16 cellular contexts compared by ENCODE assay signal in genomic region chr6:56741472-56741871, GRCh38.
DNase-seq lines count a peak whose midpoint lies in the region; ATAC-seq, FAIRE-seq and TF ChIP-seq lines count a peak whose summit lies in the region.
"Had no signal": no experiment of that assay in that cellular context is flagged by ENCODE, and none has a peak within 500 bp of the region (broad histone marks: within the 10 kb centered on the region; RNA-seq: fewer than 3 reads in every experiment).

No MANE protein-coding gene starts in this region.

- peaks cover 40% of the 10 kb centered on the region for H3K4me1 Mint-ChIP-seq in astrocyte (ENCODE audit: low read depth, unreplicated experiment)
- H3K4me1 Mint-ChIP-seq: activated CD4-positive, alpha-beta T cell treated with anti-CD3 and anti-CD28 coated beads, Interleukin-2, amount 10 ng/mL, durations not matched to agents 24 days and 14 days had no signal

- no peaks in the 10 kb centered on the region for H3K9me1 ChIP-seq in keratinocyte (ENCODE audit: control insufficient read depth, extremely low read depth, insufficient read depth, low read length)

- no peaks in the 10 kb centered on the region for H3K9me3 Mint-ChIP-seq in astrocyte (ENCODE audit: unreplicated experiment)
- H3K9me3 Mint-ChIP-seq: activated CD4-positive, alpha-beta T cell treated with anti-CD3 and anti-CD28 coated beads, Interleukin-2, amount 10 ng/mL, durations not matched to agents 24 days and 14 days; activated naive CD4-positive, alpha-beta T cell treated with anti-CD3 and anti-CD28 coated beads for 36 hours had no signal

- H3K36me3 Mint-ChIP-seq in astrocyte (ENCODE audit: low read depth, unreplicated experiment): peaks cover 2% of the 10 kb centered on the region

- dilution Hi-C loops in keratinocyte (cut with MboI; ENCODE audit: extremely low pct_ligation_motif_present, low sequenced_read_pairs): no loop called here

- H3K9me3 ChIP-seq in HUES48 (ENCODE audit: control insufficient read depth, insufficient read depth, low read length) (no peaks in the 10 kb centered on the region), astrocyte (ENCODE audit: insufficient read depth, low read depth, low read length) (no peaks in the 10 kb centered on the region), keratinocyte (ENCODE audit: control insufficient read depth, low read depth, low read length) (no peaks in the 10 kb centered on the region), smooth muscle cell (replicated peaks; ENCODE audit: low read depth) (no peaks in the 10 kb centered on the region)
- H3K9me3 ChIP-seq: BE2C had no signal

- H3K27me3 ChIP-seq in HUES48 (ENCODE audit: control insufficient read depth, insufficient read depth, low read length) (no peaks in the 10 kb centered on the region), astrocyte (ENCODE audit: insufficient read depth, low read length) (no peaks in the 10 kb centered on the region), keratinocyte (ENCODE audit: control insufficient read depth, extremely low read depth, insufficient read depth, low read length) (no peaks in the 10 kb centered on the region), smooth muscle cell (ENCODE audit: low read depth) (no peaks in the 10 kb centered on the region)
- H3K27me3 ChIP-seq: BE2C had no signal

- DNase-seq in astrocyte (ENCODE audit: low read depth) (no peak), keratinocyte (ENCODE audit: low read depth, low spot score) (no peak), smooth muscle cell (lab: John Stamatoyannopoulos, UW; ENCODE audit: unreplicated experiment) (no peak), HT-29 (ENCODE audit: low spot score) (no peak)
- DNase-seq: activated CD4-positive, alpha-beta T cell treated with anti-CD3 and anti-CD28 coated beads, Interleukin-2, amount 10 ng/mL, durations not matched to agents 24 days and 14 days; activated naive CD4-positive, alpha-beta T cell treated with anti-CD3 and anti-CD28 coated beads for 36 hours; activated T-cell treated with anti-CD3 and anti-CD28 coated beads for 4 hours; aorta; BE2C; foreskin fibroblast; left cardiac atrium; NCI-H2227 treated with DMSO at 0.1 percent for 48 hours; stimulated activated CD4-positive, alpha-beta T cell treated with anti-CD3 and anti-CD28 coated beads, Interleukin-4, amount 100 ng/mL, for 4 hours had no signal

- TF ChIP-seq CTCF in astrocyte (IDR thresholded peaks at IDR 0.05; ENCODE audit: insufficient read depth, low read depth, low read length) (no peak), keratinocyte (optimal IDR thresholded peaks at IDR 0.05 in 1 of 3, IDR thresholded peaks at IDR 0.05 in 1 of 3, conservative IDR thresholded peaks at IDR 0.05 in 1 of 3; ENCODE audit: extremely low read depth in 1 of 3, insufficient read depth in 2 of 3, low read length in 3 of 3) (no peak), smooth muscle cell (IDR thresholded peaks at IDR 0.05; ENCODE audit: borderline replicate concordance, insufficient read depth, poor library complexity, severe bottlenecking) (no peak)

- H2AFZ ChIP-seq in astrocyte (ENCODE audit: low read depth, low read length) (no peak overlapping the region), keratinocyte (ENCODE audit: control insufficient read depth, low read length) (no peak overlapping the region), smooth muscle cell (ENCODE audit: low read depth) (no peak overlapping the region)

- no peak for FAIRE-seq in astrocyte (lab: Jason Lieb, UNC)
- FAIRE-seq in keratinocyte (lab: Jason Lieb, UNC): no peak

- H3K27me3 Mint-ChIP-seq in astrocyte (ENCODE audit: low read depth, unreplicated experiment): no peaks in the 10 kb centered on the region

- H3K4me3 ChIP-seq in HUES48 (ENCODE audit: low read depth, low read length) (no peak overlapping the region; the same call in 1 of the 2 replicates), astrocyte (ENCODE audit: insufficient read depth, low read depth, low read length) (no peak overlapping the region), keratinocyte (ENCODE audit: control insufficient read depth in 2 of 3, extremely low read depth in 1 of 3, insufficient read depth in 2 of 3, low read depth in 1 of 3, low read length in 3 of 3) (peak overlapping the region in 1 of 3 experiments; percentile 59), smooth muscle cell (peak overlapping the region; percentile 40)

- H4K20me1 ChIP-seq in astrocyte (ENCODE audit: insufficient read depth, low read length) (peaks cover 43% of the 10 kb centered on the region), keratinocyte (ENCODE audit: control insufficient read depth, extremely low read depth, insufficient read depth, low read length) (no peaks in the 10 kb centered on the region), smooth muscle cell (ENCODE audit: low read depth) (no peaks in the 10 kb centered on the region)

- peak overlapping the region; percentile 36 for H3K4me2 ChIP-seq in astrocyte (ENCODE audit: low read length)
- H3K4me2 ChIP-seq in keratinocyte (ENCODE audit: control insufficient read depth, extremely low read depth, insufficient read depth, low read depth, low read length): peak overlapping the region; percentile 95
- no peak overlapping the region for H3K4me2 ChIP-seq in smooth muscle cell

- H3K4me1 ChIP-seq in HUES48 (ENCODE audit: control insufficient read depth, insufficient read depth, low read length): peaks cover 58% of the 10 kb centered on the region
- peaks cover 8% of the 10 kb centered on the region for H3K4me1 ChIP-seq in astrocyte (ENCODE audit: insufficient read depth, low read length)
- H3K4me1 ChIP-seq in keratinocyte (ENCODE audit: control insufficient read depth, extremely low read depth, insufficient read depth, low read length): peaks cover 30% of the 10 kb centered on the region
- H3K4me1 ChIP-seq in smooth muscle cell (ENCODE audit: low read depth): peaks cover 30% of the 10 kb centered on the region

- H3K79me2 ChIP-seq in astrocyte (ENCODE audit: insufficient read depth, low read length) (peaks cover 100% of the 10 kb centered on the region), keratinocyte (ENCODE audit: control insufficient read depth, insufficient read depth, low read length) (no peaks in the 10 kb centered on the region), smooth muscle cell (ENCODE audit: low read depth) (peaks cover 28% of the 10 kb centered on the region)

- H3K9ac ChIP-seq in HUES48 (ENCODE audit: low read depth, low read length): peak overlapping the region; percentile 8; the same call in 1 of the 2 replicates
- H3K9ac ChIP-seq in astrocyte (ENCODE audit: low read length): no peak overlapping the region
- no peak overlapping the region for H3K9ac ChIP-seq in keratinocyte (ENCODE audit: control insufficient read depth, extremely low read depth, insufficient read depth, low read length)
- H3K9ac ChIP-seq in smooth muscle cell (ENCODE audit: low read depth): no peak overlapping the region

- H3K27ac ChIP-seq in HUES48 (ENCODE audit: low read depth, low read length) (peak overlapping the region; percentile 73), astrocyte (ENCODE audit: low read depth, low read length) (no peak overlapping the region), keratinocyte (ENCODE audit: control insufficient read depth, insufficient read depth, low read length) (no peak overlapping the region), smooth muscle cell (ENCODE audit: low read depth) (peak overlapping the region; percentile 7)

- H3K36me3 ChIP-seq in HUES48 (ENCODE audit: control insufficient read depth, insufficient read depth, low read length) (no peaks in the 10 kb centered on the region), astrocyte (ENCODE audit: insufficient read depth, low read length) (no peaks in the 10 kb centered on the region), keratinocyte (ENCODE audit: control insufficient read depth in 2 of 2, extremely low read depth in 1 of 2, insufficient read depth in 2 of 2, low read length in 2 of 2) (no peaks in the 10 kb centered on the region), smooth muscle cell (ENCODE audit: low read depth) (no peaks in the 10 kb centered on the region)
- H3K36me3 ChIP-seq: BE2C had no signal

- ATAC-seq in GM21381 (IDR thresholded peaks at IDR 0.05; ENCODE audit: unreplicated experiment) (no peak), GM19397 (IDR thresholded peaks at IDR 0.05; ENCODE audit: unreplicated experiment) (no peak)

- no peak overlapping the region for H3K4me3 Mint-ChIP-seq in astrocyte (ENCODE audit: unreplicated experiment)
- H3K4me3 Mint-ChIP-seq: activated CD4-positive, alpha-beta T cell treated with anti-CD3 and anti-CD28 coated beads, Interleukin-2, amount 10 ng/mL, durations not matched to agents 24 days and 14 days; activated naive CD4-positive, alpha-beta T cell treated with anti-CD3 and anti-CD28 coated beads for 36 hours had no signal

- no peaks in the 10 kb centered on the region for H3F3A ChIP-seq in smooth muscle cell (ENCODE audit: low read depth)

- H3K27ac Mint-ChIP-seq in astrocyte (ENCODE audit: unreplicated experiment): peak overlapping the region; percentile 55
- H3K27ac Mint-ChIP-seq: activated CD4-positive, alpha-beta T cell treated with anti-CD3 and anti-CD28 coated beads, Interleukin-2, amount 10 ng/mL, durations not matched to agents 24 days and 14 days; activated naive CD4-positive, alpha-beta T cell treated with anti-CD3 and anti-CD28 coated beads for 36 hours had no signal

Comparison
In these comparisons a context has a peak if more than half of its experiments do, and no peak if none do; other contexts are left out.
1. H3K27ac ChIP-seq: peak in HUES48 (single experiment) and smooth muscle cell (single experiment); none in astrocyte (single experiment) and keratinocyte (single experiment).